ENCODE assay signal across 1 cellular context in genomic region chr3:150543531-150543930, GRCh38.
TF ChIP-seq lines count a peak whose summit lies in the region.

No MANE protein-coding gene starts in this region.

TF ChIP-seq in GM12878, 131 proteins besides CTCF, POLR2A, EP300 and RAD21:
- TF ChIP-seq RUNX3 (IDR thresholded peaks at IDR 0.05; ENCODE audit: low read length) (no peak; the same call in 1 of the 2 replicates), SPI1 (IDR thresholded peaks at IDR 0.05; ENCODE audit: borderline replicate concordance, insufficient read depth, low read depth, low read length) (no peak), ATF2 (IDR thresholded peaks at IDR 0.05; ENCODE audit: low read length) (no peak), SIX5 (IDR thresholded peaks at IDR 0.05; ENCODE audit: low read depth, low read length, severe bottlenecking) (no peak), BCLAF1 (IDR thresholded peaks at IDR 0.05) (no peak), PKNOX1 (IDR thresholded peaks at IDR 0.05) (no peak), CHD1 (IDR thresholded peaks at IDR 0.05; ENCODE audit: low read depth, low read length) (no peak), ZNF274 (IDR thresholded peaks at IDR 0.05; ENCODE audit: insufficient read depth, insufficient read length) (no peak), SKIL (IDR thresholded peaks at IDR 0.05; ENCODE audit: low read depth, poor library complexity, severe bottlenecking) (no peak), ZBED1 (IDR thresholded peaks at IDR 0.05; ENCODE audit: borderline replicate concordance) (no peak), PBX3 (IDR thresholded peaks at IDR 0.05; ENCODE audit: insufficient replicate concordance, low read depth, low read length) (no peak), NKRF (conservative IDR thresholded peaks at IDR 0.05) (no peak)
